8 cellular contexts compared by ENCODE assay signal in the genomic region with DNA sequence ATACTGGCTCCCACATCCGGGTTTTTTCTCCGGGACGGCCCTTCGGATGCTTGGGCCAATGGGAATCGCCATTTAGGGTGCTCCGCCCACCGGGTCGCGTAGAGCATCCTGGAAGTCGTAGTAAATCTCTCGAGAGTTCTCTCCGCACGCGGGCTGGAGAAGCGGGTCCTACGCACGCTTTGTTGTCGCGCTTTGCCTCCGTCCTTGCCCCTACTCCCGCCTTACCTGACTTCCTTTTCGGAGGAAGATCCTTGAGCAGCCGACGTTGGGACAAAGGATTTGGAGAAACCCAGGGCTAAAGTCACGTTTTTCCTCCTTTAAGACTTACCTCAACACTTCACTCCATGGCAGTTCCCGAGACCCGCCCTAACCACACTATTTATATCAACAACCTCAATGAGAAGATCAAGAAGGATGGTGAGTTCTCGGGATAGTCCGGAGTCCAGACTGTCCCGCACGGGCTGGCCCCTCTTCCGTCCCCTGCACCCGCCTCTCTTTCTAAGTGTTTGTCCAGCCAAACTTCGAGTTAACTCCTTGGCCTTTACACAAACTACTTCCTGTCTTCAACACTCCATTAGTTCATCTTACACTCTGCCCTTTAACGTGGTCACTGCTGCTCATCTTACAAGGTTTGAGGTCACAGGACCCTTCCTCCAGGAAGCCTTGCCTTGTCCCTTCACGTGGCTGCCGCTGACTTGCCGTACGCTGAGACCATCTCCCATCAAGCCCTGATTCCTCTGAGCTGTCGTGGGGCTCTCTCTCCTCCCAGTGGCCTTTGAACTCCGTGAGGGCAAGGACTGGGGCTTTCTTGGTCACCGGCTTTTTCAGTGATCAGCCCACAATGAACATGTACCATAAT. TPM values are rescaled to one million over a fixed set of nuclear protein-coding genes. Genes with fewer than 3 reads are reported as not detected.
DNase-seq lines count a peak whose midpoint lies in the region; ATAC-seq and TF ChIP-seq lines count a peak whose summit lies in the region.

A gene (plus strand): TSS at position 139 of the 859 bp plus-strand sequence. CDS start 206 bp downstream, at position 345.

- peak; percentile 94 for DNase-seq in AG04450 (ENCODE audit: low read depth, low spot score)
- DNase-seq in NCI-H345 (lab: John Stamatoyannopoulos, UW): peak; percentile 100
- DNase-seq in activated CD4-positive, CD25-positive, alpha-beta regulatory T cell (lab: John Stamatoyannopoulos, UW): peak; percentile 79 to 90 (median 88)
- DNase-seq in central memory CD4-positive, alpha-beta T cell: peak; percentile 98
- DNase-seq in iris pigment epithelial cell (ENCODE audit: low read depth): peak; percentile 98
- DNase-seq in stimulated activated CD4-positive, alpha-beta T cell treated with anti-CD3 and anti-CD28 coated beads, Interleukin-12 subunit alpha, Interleukin-12 subunit beta, amount 100 ng/mL, for 4 hours: peak; percentile 90

- POLR2A ChIA-PET in AG04450 (lab: Yijun Ruan, JAX): interaction anchor here (0.6 to 1.8 kb wide), 9 partner anchors 10 to 106 kb away, joined by 3 to 28 read pairs (median 9); a partner anchor contains a TSS

- peak within 1 kb of the TSS; percentile 94 for H3K4me3 ChIP-seq in AG04450 (ENCODE audit: low read depth, low read length)

- peak; percentile 48 for ATAC-seq in HG03196 (IDR thresholded peaks at IDR 0.05; ENCODE audit: unreplicated experiment)

- TF ChIP-seq POLR2A in GM18951 (IDR thresholded peaks at IDR 0.05; ENCODE audit: extremely low read depth, insufficient read depth, insufficient read length): peak; percentile 67

- H3K27ac ChIP-seq in AG04450 (ENCODE audit: low read depth, low read length): peak within 1 kb of the TSS; percentile 96

- CTCF ChIA-PET in AG04450 (lab: Charles Lee): interaction anchor here (1.2 to 1.7 kb wide), 2 partner anchors 88 kb away, joined by 3 to 7 read pairs; no protein-coding TSS in a partner anchor

- in situ Hi-C loops in GM18951 (cut with MboI; ENCODE audit: low sequenced_read_pairs, unreplicated experiment): no loop called here

- TF ChIP-seq CTCF in AG04450 (IDR thresholded peaks at IDR 0.05; ENCODE audit: low read depth, low read length): no peak

- no peaks in the 10 kb centered on the region for H3K27me3 ChIP-seq in AG04450 (ENCODE audit: control insufficient read depth, insufficient read depth, low read length)

- no peaks in the 10 kb centered on the region for H3K9me3 ChIP-seq in AG04450 (ENCODE audit: control insufficient read depth, insufficient read depth, low read length)

RNA-seq across cellular contexts. Expression of the gene that starts here (rescaled TPM):
- polyA plus RNA-seq in AG04450 (2011; rRNA removed): 126 and 133 TPM in 2 replicates
- 229 and 285 TPM in 2 replicates for polyA minus RNA-seq in AG04450 (2011; rRNA and poly(A)+ RNA removed)

Comparison
In these comparisons a context has a peak if more than half of its experiments do, and no peak if none do; other contexts are left out.
1. Peak in every context shown above with its lines: DNase-seq, ATAC-seq, H3K4me3 ChIP-seq and H3K27ac ChIP-seq.